In the genomic region with DNA sequence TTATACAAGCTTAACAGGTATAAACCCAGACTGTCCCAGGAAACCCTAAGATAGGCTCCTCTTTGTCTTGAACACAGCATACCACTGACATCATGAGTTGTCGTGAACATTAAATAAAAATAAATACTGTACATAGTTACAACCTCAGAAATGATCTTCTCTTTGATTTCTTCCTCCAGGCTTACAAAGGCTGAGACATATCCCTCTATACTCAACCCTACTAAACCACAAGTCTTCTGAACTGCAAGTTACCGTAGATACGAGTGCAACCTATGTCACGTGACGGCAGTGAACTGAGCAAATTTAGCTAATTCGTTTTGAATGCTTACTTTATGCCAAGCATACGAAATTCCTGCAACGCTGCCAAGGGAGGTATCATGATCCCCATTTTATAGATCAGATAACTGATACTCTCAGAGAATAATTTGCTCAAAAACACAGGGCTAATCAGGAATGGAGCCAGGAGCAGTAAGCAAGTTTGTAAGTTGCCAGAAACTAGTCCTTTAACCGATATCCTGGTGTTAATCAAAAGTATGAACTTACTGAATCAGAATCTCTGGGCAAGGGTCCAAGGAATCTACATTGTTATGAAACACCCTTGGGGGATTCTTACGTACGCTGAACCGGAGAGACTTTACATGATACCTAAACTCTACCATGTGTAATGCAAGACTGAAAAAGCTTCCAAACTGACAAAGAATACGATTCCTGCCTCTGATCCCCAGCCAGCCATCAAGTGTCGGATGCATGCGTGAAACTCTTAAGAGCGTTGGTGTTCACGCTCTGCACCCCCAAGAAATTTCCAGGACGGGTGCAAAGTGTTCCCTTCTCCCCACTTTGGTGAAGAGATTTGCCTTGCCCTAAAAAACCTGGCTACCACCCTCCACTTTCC, we compare ENCODE assay signal across 8 cellular contexts.
A peak's percentile ranks its signal among the peaks of the same experiment; 100 is the strongest.
DNase-seq lines count a peak whose midpoint lies in the region; ATAC-seq, FAIRE-seq and TF ChIP-seq lines count a peak whose summit lies in the region.

No MANE protein-coding gene starts in this region.

- H3K4me3 ChIP-seq in RWPE2 (ENCODE audit: severe bottlenecking) (no peak overlapping the region), pancreas (no peak overlapping the region), heart left ventricle (no peak overlapping the region)

- H3K4me1 ChIP-seq in RWPE2 (ENCODE audit: insufficient read depth, poor library complexity, severe bottlenecking) = peaks cover 25% of the 10 kb centered on the region
- peaks cover 0 to 3% (median 3%) of the 10 kb centered on the region in 3 donors for H3K4me1 ChIP-seq in pancreas
- H3K4me1 ChIP-seq in heart left ventricle = peaks cover 0 to 76% (median 8%) of the 10 kb centered on the region in 12 donors

- H3K27ac Mint-ChIP-seq in Calu3 (ENCODE audit: unreplicated experiment) (peak overlapping the region; percentile 89), MCF 10A (ENCODE audit: low read depth, unreplicated experiment) (no peak overlapping the region)

- no peaks in the 10 kb centered on the region for H3K27me3 ChIP-seq in RWPE2 (ENCODE audit: insufficient read depth, poor library complexity, severe bottlenecking)
- H3K27me3 ChIP-seq in pancreas = no peaks in the 10 kb centered on the region
- H3K27me3 ChIP-seq in heart left ventricle = no peaks in the 10 kb centered on the region

- H3K4me1 Mint-ChIP-seq in Calu3 (ENCODE audit: low read depth, unreplicated experiment) = peaks cover 20% of the 10 kb centered on the region
- H3K4me1 Mint-ChIP-seq in MCF 10A (ENCODE audit: insufficient read depth, unreplicated experiment) = no peaks in the 10 kb centered on the region

- H3K27ac ChIP-seq in RWPE2 (ENCODE audit: poor library complexity, severe bottlenecking) (peak overlapping the region; percentile 30), pancreas (peak overlapping the region; percentile 8 to 63 (median 46)), heart left ventricle (peak overlapping the region in 2 of 12 donors; percentile 49 to 73)

- no peak for TF ChIP-seq CTCF in Calu3 (IDR thresholded peaks at IDR 0.05; ENCODE audit: unreplicated experiment)
- no peak for TF ChIP-seq CTCF in RWPE2 (IDR thresholded peaks at IDR 0.05; ENCODE audit: poor library complexity, severe bottlenecking)
- no peak for TF ChIP-seq CTCF in MCF 10A (IDR thresholded peaks at IDR 0.05; ENCODE audit: unreplicated experiment)
- TF ChIP-seq CTCF in pancreas (IDR thresholded peaks at IDR 0.05) = no peak
- TF ChIP-seq CTCF in heart left ventricle (IDR thresholded peaks at IDR 0.05) = no peak

- H3K36me3 ChIP-seq in RWPE2 (ENCODE audit: low read depth) (no peaks in the 10 kb centered on the region), pancreas (no peaks in the 10 kb centered on the region), heart left ventricle (no peaks in the 10 kb centered on the region)

- peak overlapping the region; percentile 37 for H3K4me3 Mint-ChIP-seq in Calu3 (ENCODE audit: low read depth, unreplicated experiment)
- H3K4me3 Mint-ChIP-seq in MCF 10A (ENCODE audit: unreplicated experiment) = no peak overlapping the region

- FAIRE-seq in pancreas (lab: Jason Lieb, UNC) = no peak

- H3K9me3 ChIP-seq in RWPE2 (ENCODE audit: severe bottlenecking) (no peaks in the 10 kb centered on the region), pancreas (no peaks in the 10 kb centered on the region), heart left ventricle (no peaks in the 10 kb centered on the region)

- no peak for TF ChIP-seq POLR2A in heart left ventricle (IDR thresholded peaks at IDR 0.05)

- peak; percentile 77 for ATAC-seq in RWPE2 (ENCODE audit: low read depth)
- peak; percentile 28 to 68 (median 50) for ATAC-seq in pancreas
- ATAC-seq in HG03135 (IDR thresholded peaks at IDR 0.05; ENCODE audit: unreplicated experiment) = no peak
- ATAC-seq in HG03095 (IDR thresholded peaks at IDR 0.05; ENCODE audit: unreplicated experiment) = no peak
- ATAC-seq in heart left ventricle = no peak

- H3K27me3 Mint-ChIP-seq in Calu3 (ENCODE audit: unreplicated experiment) (no peaks in the 10 kb centered on the region), MCF 10A (ENCODE audit: insufficient read depth, unreplicated experiment) (no peaks in the 10 kb centered on the region)

- WGBS in pancreas, 2 donors = 55 to 64% methylated on average over 18 of the region's 18 CpGs
- WGBS in heart left ventricle, 4 donors = 52 to 71% (median 57%) methylated on average over 18 of the region's 18 CpGs

- H3K9me3 Mint-ChIP-seq in Calu3 (ENCODE audit: low read depth, unreplicated experiment) = no peaks in the 10 kb centered on the region
- H3K9me3 Mint-ChIP-seq in MCF 10A (ENCODE audit: unreplicated experiment) = peaks cover 13% of the 10 kb centered on the region

- BruUV-seq in Calu3 (replicated peaks; lab: Mats Ljungman, UMichigan) (no TSS peak), MCF 10A (replicated peaks; lab: Mats Ljungman, UMichigan) (no TSS peak)

- POLR2A ChIA-PET in MCF 10A (lab: Yijun Ruan, JAX) = no interaction called here

- DNase-seq in Calu3 (peak; percentile 41), RWPE2 (ENCODE audit: low spot score) (no peak), MCF 10A (ENCODE audit: unreplicated experiment) (peak; percentile 70), pancreas (no peak), NCI-H2227 (lab: John Stamatoyannopoulos, UW; ENCODE audit: unreplicated experiment) (no peak), heart left ventricle (no peak)

- intact Hi-C loops in Calu3 (cut with micrococcal nuclease; ENCODE audit: unreplicated experiment) = loop anchor here (1.0 to 5.0 kb wide), 5 partner anchors 8 to 103 kb away; no protein-coding TSS in a partner anchor
- intact Hi-C loops in MCF 10A (cut with micrococcal nuclease) = no loop called here
- intact Hi-C loops in pancreas (cut with DNase I) = no loop called here
- intact Hi-C loops in heart left ventricle (cut with DNase I) = no loop called here

- CTCF ChIA-PET in Calu3 (lab: Charles Lee) (interaction anchor here (0.5 to 1.3 kb wide), 7 partner anchors 24 to 108 kb away, joined by 3 to 7 read pairs (median 4); no protein-coding TSS in a partner anchor), MCF 10A (lab: Yijun Ruan, JAX) (interaction anchor here (1.0 kb wide), 1 partner anchor 347 kb away, joined by 3 read pairs; no protein-coding TSS in a partner anchor)

- H3K36me3 Mint-ChIP-seq in Calu3 (ENCODE audit: insufficient read depth, unreplicated experiment) (peaks cover 8% of the 10 kb centered on the region), MCF 10A (ENCODE audit: insufficient read depth, unreplicated experiment) (no peaks in the 10 kb centered on the region)

Comparison
In these comparisons a context has a peak if more than half of its experiments do, and no peak if none do; other contexts are left out.
1. DNase-seq: peak in Calu3 (single experiment) and MCF 10A (single experiment); none in RWPE2 (single experiment), pancreas (0 of 6), NCI-H2227 (single experiment) and heart left ventricle (0 of 5).
2. ATAC-seq: peak in RWPE2 (single experiment) and pancreas (4 of 4); none in HG03135 (single experiment), HG03095 (single experiment) and heart left ventricle (0 of 4).